30 cellular contexts compared by ENCODE assay signal in genomic region chr20:8744228-8744844, GRCh38.
DNase-seq lines count a peak whose midpoint lies in the region; ATAC-seq, FAIRE-seq and TF ChIP-seq lines count a peak whose summit lies in the region.
"Had no signal": no experiment of that assay in that cellular context is flagged by ENCODE, and none has a peak within 500 bp of the region (broad histone marks: within the 10 kb centered on the region; RNA-seq: fewer than 3 reads in every experiment).

No MANE protein-coding gene starts in this region.

- no peak overlapping the region for H2AK9ac ChIP-seq in IMR-90 (replicated peaks; ENCODE audit: low read depth, low read length, poor library complexity)

- no peaks in the 10 kb centered on the region for H3K4me1 ChIP-seq in A549
- H3K4me1 ChIP-seq in IMR-90 (ENCODE audit: control insufficient read depth, insufficient read depth, low read length): 0 out of 2 replicates have a peak, but pooled peaks cover 1% of the 10 kb centered on the region
- H3K4me1 ChIP-seq in adrenal gland (replicated peaks in 1 of 2): no peaks in the 10 kb centered on the region
- no peaks in the 10 kb centered on the region for H3K4me1 ChIP-seq in MM.1S (ENCODE audit: low read length)
- H3K4me1 ChIP-seq: SJSA1, uterus had no signal

- no peak overlapping the region for H2AK5ac ChIP-seq in IMR-90 (ENCODE audit: low read depth, low read length)

- no peak overlapping the region for H3K27ac ChIP-seq in A549
- H3K27ac ChIP-seq in IMR-90 (ENCODE audit: insufficient read depth, low read length): no peak overlapping the region
- H3K27ac ChIP-seq in adrenal gland: no peak overlapping the region
- H3K27ac ChIP-seq in MM.1S (ENCODE audit: low read length): no peak overlapping the region
- H3K27ac ChIP-seq: ovary, SJSA1, thoracic aorta, uterus, VCaP had no signal

- no peak overlapping the region for H2BK15ac ChIP-seq in IMR-90 (ENCODE audit: low read depth, low read length)

- DNase-seq in A549 (ENCODE audit: low read depth in 1 of 2, low spot score in 1 of 2): no peak
- DNase-seq in IMR-90: peak; percentile 57
- peak; percentile 61 for DNase-seq in choroid plexus epithelial cell (ENCODE audit: low read depth)
- peak; percentile 44 to 74 for DNase-seq in foreskin fibroblast
- no peak for DNase-seq in adrenal gland
- DNase-seq in NOMO-1 (lab: John Stamatoyannopoulos, UW; ENCODE audit: unreplicated experiment in 2 of 2): no peak
- no peak for DNase-seq in MM.1S
- DNase-seq: activated CD4-positive, alpha-beta T cell treated with anti-CD3 and anti-CD28 coated beads for 4 hours; activated CD8-positive, alpha-beta memory T cell treated with anti-CD3 and anti-CD28 coated beads for 24 hours; CD4-positive, alpha-beta memory T cell; dermis blood vessel endothelial cell; endodermal cell; NCI-H1048; NCI-H1694; NCI-H82; ovary; retina; small intestine; T-helper 9 cell; uterus had no signal

- H4K91ac ChIP-seq in IMR-90 (ENCODE audit: insufficient read depth, low read depth, low read length): no peak overlapping the region

- H3K4me2 ChIP-seq in A549 (no peak overlapping the region), IMR-90 (ENCODE audit: low read depth, low read length) (no peak overlapping the region), MM.1S (ENCODE audit: low read depth, low read length) (no peak overlapping the region)

- WGBS in A549 (ENCODE audit: missing lambda C conversion rate): 43% methylated on average over 3 of the region's 3 CpGs
- no CpG with 5 or more reads among the region's 3 CpGs for WGBS in IMR-90 (ENCODE audit: extremely low coverage in 2 of 2, insufficient read length in 1 of 2), 2 experiments
- 82 to 88% (median 85%) methylated on average over 3 of the region's 3 CpGs for WGBS in adrenal gland, 4 donors

- TF ChIP-seq EP300 in A549 (IDR thresholded peaks at IDR 0.05): no peak

- H4K20me1 ChIP-seq in IMR-90 (ENCODE audit: insufficient read depth, low read length) (no peaks in the 10 kb centered on the region), MM.1S (ENCODE audit: insufficient read depth, low read length) (no peaks in the 10 kb centered on the region)

- H3K14ac ChIP-seq in IMR-90 (replicated peaks; ENCODE audit: low read depth, low read length): no peak overlapping the region

- H3K9me2 ChIP-seq in MM.1S (replicated peaks; ENCODE audit: insufficient read depth, low read length): no peaks in the 10 kb centered on the region

- no peaks in the 10 kb centered on the region for H3F3A ChIP-seq in MM.1S (ENCODE audit: insufficient read depth, low read length)

- no TSS peak for BruUV-seq in IMR-90 (replicated peaks; lab: Mats Ljungman, UMichigan)

- no peak overlapping the region for H3K18ac ChIP-seq in IMR-90 (ENCODE audit: low read depth, low read length)

- ATAC-seq in A549: no peak
- ATAC-seq in IMR-90 (ENCODE audit: low read depth): no peak; the same call in 1 of the 2 replicates
- no peak for ATAC-seq in HG03097 (IDR thresholded peaks at IDR 0.05; ENCODE audit: low FRiP score, unreplicated experiment)
- ATAC-seq: activated naive CD4-positive, alpha-beta T cell treated with anti-CD3 and anti-CD28 coated beads, Interleukin-2, amount 50 U/mL, for 72 hours; esophagus mucosa; left lobe of liver had no signal

- H3K9me1 ChIP-seq in IMR-90 (ENCODE audit: insufficient read depth, low read length): no peaks in the 10 kb centered on the region; the same call in 1 of the 2 replicates

- no peak overlapping the region for H4K8ac ChIP-seq in IMR-90 (ENCODE audit: low read depth in 2 of 2, low read length in 2 of 2)

- H3K56ac ChIP-seq in IMR-90 (ENCODE audit: extremely low read depth, insufficient read depth, low read length): no peak overlapping the region

- H3K23ac ChIP-seq in IMR-90 (ENCODE audit: low read depth, low read length): no peak overlapping the region

- no peak overlapping the region for H3K4me3 ChIP-seq in A549
- no peak overlapping the region for H3K4me3 ChIP-seq in IMR-90 (ENCODE audit: insufficient read depth, low read depth, low read length)
- H3K4me3 ChIP-seq in choroid plexus epithelial cell (ENCODE audit: low read depth, low read length): no peak overlapping the region
- H3K4me3 ChIP-seq in foreskin fibroblast (ENCODE audit: low read depth in 1 of 2, low read length in 2 of 2): no peak overlapping the region
- H3K4me3 ChIP-seq in adrenal gland: no peak overlapping the region
- H3K4me3 ChIP-seq in MM.1S (ENCODE audit: low read length): no peak overlapping the region
- H3K4me3 ChIP-seq: ovary, SJSA1, thoracic aorta, uterus had no signal

- intact Hi-C loops in IMR-90 (cut with micrococcal nuclease): no loop called here
- intact Hi-C loops in adrenal gland (cut with DNase I): no loop called here

- TF ChIP-seq RAD21 in A549 (conservative IDR thresholded peaks at IDR 0.05 in 1 of 2, IDR thresholded peaks at IDR 0.05 in 1 of 2): no peak
- no peak for TF ChIP-seq RAD21 in IMR-90 (IDR thresholded peaks at IDR 0.05; ENCODE audit: low read length)

- H3K36me3 ChIP-seq in IMR-90 (ENCODE audit: control insufficient read depth, insufficient read depth, low read length): peaks cover 3% of the 10 kb centered on the region; the same call in 1 of the 2 replicates
- no peaks in the 10 kb centered on the region for H3K36me3 ChIP-seq in adrenal gland (replicated peaks in 1 of 2)
- H3K36me3 ChIP-seq in MM.1S (replicated peaks; ENCODE audit: insufficient read depth, low read length): no peaks in the 10 kb centered on the region
- H3K36me3 ChIP-seq: ovary, SJSA1, thoracic aorta, uterus had no signal

- H3K27me3 ChIP-seq in IMR-90 (ENCODE audit: control insufficient read depth, insufficient read depth, low read length) (no peaks in the 10 kb centered on the region), adrenal gland (no peaks in the 10 kb centered on the region), MM.1S (replicated peaks; ENCODE audit: insufficient read depth, low read length) (no peaks in the 10 kb centered on the region)
- H3K27me3 ChIP-seq: ovary, SJSA1, uterus had no signal

- H2BK20ac ChIP-seq in IMR-90 (ENCODE audit: low read depth, low read length): no peak overlapping the region

- H4K5ac ChIP-seq in IMR-90 (ENCODE audit: low read depth, low read length): no peak overlapping the region

- TF ChIP-seq CTCF in A549 (IDR thresholded peaks at IDR 0.05) (no peak), IMR-90 (conservative IDR thresholded peaks at IDR 0.05; ENCODE audit: low read depth, low read length) (no peak), choroid plexus epithelial cell (conservative IDR thresholded peaks at IDR 0.05; ENCODE audit: low read depth, low read length) (no peak), foreskin fibroblast (IDR thresholded peaks at IDR 0.05; ENCODE audit: low read depth, low read length) (no peak), adrenal gland (IDR thresholded peaks at IDR 0.05) (no peak), MM.1S (IDR thresholded peaks at IDR 0.05; ENCODE audit: low read length) (no peak)

- peak; percentile 23 for FAIRE-seq in A549 (lab: Jason Lieb, UNC)
- FAIRE-seq: A204.1, astrocyte, H54, small intestine had no signal

- H2AFZ ChIP-seq in IMR-90 (replicated peaks; ENCODE audit: low read length, poor library complexity): no peak overlapping the region
- no peak overlapping the region for H2AFZ ChIP-seq in MM.1S (ENCODE audit: low read length)

- dilution Hi-C loops in IMR-90 (cut with HindIII; ENCODE audit: low sequenced_read_pairs, unreplicated experiment): no loop called here

- no peaks in the 10 kb centered on the region for H3K79me2 ChIP-seq in MM.1S (ENCODE audit: low read length)

- H2BK120ac ChIP-seq in IMR-90 (ENCODE audit: low read depth, low read length): no peak overlapping the region

- H3K9me3 ChIP-seq in A549 (no peaks in the 10 kb centered on the region), IMR-90 (ENCODE audit: control insufficient read depth, insufficient read depth, low read length) (no peaks in the 10 kb centered on the region), adrenal gland (replicated peaks in 1 of 3) (no peaks in the 10 kb centered on the region), MM.1S (replicated peaks; ENCODE audit: insufficient read depth, low read length) (no peaks in the 10 kb centered on the region)
- H3K9me3 ChIP-seq: ovary, SJSA1, thoracic aorta, uterus had no signal

- no peak overlapping the region for H3K4ac ChIP-seq in IMR-90 (ENCODE audit: low read depth, low read length)

- CTCF ChIA-PET in A549 (lab: Yijun Ruan, JAX): interaction anchor here (0.9 to 2.6 kb wide), 3 partner anchors 8 to 615 kb away, joined by 3 to 8 read pairs (median 4); no protein-coding TSS in a partner anchor
- CTCF ChIA-PET in IMR-90 (lab: Yijun Ruan, JAX): interaction anchor here (0.8 kb wide), 1 partner anchor 15 kb away, joined by 5 read pairs; no protein-coding TSS in a partner anchor

- no peak overlapping the region for H2BK5ac ChIP-seq in IMR-90 (ENCODE audit: low read depth, low read length, poor library complexity, severe bottlenecking)

- H3K9ac ChIP-seq in IMR-90 (ENCODE audit: low read depth, low read length): no peak overlapping the region
- H3K9ac ChIP-seq in MM.1S (ENCODE audit: low read length): no peak overlapping the region

- TF ChIP-seq POLR2A in A549 (IDR thresholded peaks at IDR 0.05; ENCODE audit: low read length) (no peak), IMR-90 (IDR thresholded peaks at IDR 0.05; ENCODE audit: low read depth, low read length) (no peak), adrenal gland (IDR thresholded peaks at IDR 0.05) (no peak)

- H3K79me1 ChIP-seq in IMR-90 (ENCODE audit: low read depth in 1 of 2, low read length in 2 of 2): no peaks in the 10 kb centered on the region

- in situ Hi-C loops in IMR-90 (cut with MboI; ENCODE audit: low sequenced_read_pairs): no loop called here

- POLR2A ChIA-PET in A549 (lab: Yijun Ruan, JAX): no interaction called here
- POLR2A ChIA-PET in IMR-90 (lab: Charles Lee; ENCODE audit: unreplicated experiment): no interaction called here

TF ChIP-seq in A549, 52 proteins besides CTCF, POLR2A, EP300 and RAD21 (continues in another document):
- TF ChIP-seq HOXB5 (CRISPR knock-in tag; IDR thresholded peaks at IDR 0.05): no peak
- no peak for TF ChIP-seq JUN (IDR thresholded peaks at IDR 0.05)
- TF ChIP-seq PHF8 (IDR thresholded peaks at IDR 0.05; ENCODE audit: borderline replicate concordance, low read depth): no peak
- no peak for TF ChIP-seq NPAS2 (CRISPR knock-in tag; IDR thresholded peaks at IDR 0.05; ENCODE audit: borderline replicate concordance)
- TF ChIP-seq ZFP36 (IDR thresholded peaks at IDR 0.05; ENCODE audit: borderline replicate concordance, partially characterized antibody): no peak

TF ChIP-seq in IMR-90, 13 proteins besides CTCF, POLR2A, EP300 and RAD21 (continues in another document):
- TF ChIP-seq RFX5 (IDR thresholded peaks at IDR 0.05; ENCODE audit: low read depth, low read length): no peak
- TF ChIP-seq FOS (IDR thresholded peaks at IDR 0.05; ENCODE audit: low read depth, low read length): no peak
- TF ChIP-seq MAZ (IDR thresholded peaks at IDR 0.05; ENCODE audit: borderline replicate concordance, low read depth, low read length): no peak

Comparison
In these comparisons a context has a peak if more than half of its experiments do, and no peak if none do; other contexts are left out.
1. DNase-seq: peak in IMR-90 (single experiment), choroid plexus epithelial cell (single experiment) and foreskin fibroblast (2 of 2); none in A549 (0 of 2), adrenal gland (0 of 7), NOMO-1 (0 of 2) and MM.1S (single experiment).